In genomic region chr13:28355822-28356371, GRCh38 we compare ENCODE assay signal across 10 cellular contexts.
DNase-seq lines count a peak whose midpoint lies in the region; ATAC-seq and TF ChIP-seq lines count a peak whose summit lies in the region.
"Had no signal": no experiment of that assay in that cellular context is flagged by ENCODE, and none has a peak within 500 bp of the region (broad histone marks: within the 10 kb centered on the region; RNA-seq: fewer than 3 reads in every experiment).

No MANE protein-coding gene starts in this region.

- peak overlapping the region; percentile 69 for H3K27ac Mint-ChIP-seq in GM23338
- H3K27ac Mint-ChIP-seq in activated T-cell treated with anti-CD3 and anti-CD28 coated beads, Interleukin-2, amount 50 U/mL, for 72 hours: peak overlapping the region; percentile 79
- H3K27ac Mint-ChIP-seq: memory B cell had no signal

- H3K27me3 ChIP-seq in BLaER1 (no peaks in the 10 kb centered on the region), GM23338 (ENCODE audit: insufficient read depth) (no peaks in the 10 kb centered on the region)

- peak overlapping the region; percentile 63 for H3K4me2 ChIP-seq in BLaER1
- H3K4me2 ChIP-seq in GM23338: no peak overlapping the region

- H3K4me3 ChIP-seq in BLaER1 (no peak overlapping the region; the same call in 1 of the 2 replicates), GM23338 (no peak overlapping the region)

- peaks cover 12% of the 10 kb centered on the region; the same call in 1 of the 2 replicates for H3K36me3 ChIP-seq in BLaER1
- H3K36me3 ChIP-seq in GM23338 (ENCODE audit: insufficient read depth): no peaks in the 10 kb centered on the region

- DNase-seq in GM23338 (ENCODE audit: low spot score) (no peak), islet precursor cell (peak; percentile 87), substantia nigra (lab: John Stamatoyannopoulos, UW) (no peak), NCI-H1694 treated with DMSO at 0.1 percent for 48 hours (lab: John Stamatoyannopoulos, UW) (no peak)
- DNase-seq in activated T-cell treated with anti-CD3 and anti-CD28 coated beads, Interleukin-2, amount 50 U/mL, for 72 hours: peak; percentile 16 to 29
- DNase-seq: NCI-H226 had no signal

- no peak overlapping the region for H3K4me3 Mint-ChIP-seq in GM23338
- peak overlapping the region; percentile 43 to 66 for H3K4me3 Mint-ChIP-seq in activated T-cell treated with anti-CD3 and anti-CD28 coated beads, Interleukin-2, amount 50 U/mL, for 72 hours
- H3K4me3 Mint-ChIP-seq: memory B cell had no signal

- no peaks in the 10 kb centered on the region for H3K9me3 Mint-ChIP-seq in GM23338
- peaks cover 0 to 2% of the 10 kb centered on the region in 2 donors for H3K9me3 Mint-ChIP-seq in activated T-cell treated with anti-CD3 and anti-CD28 coated beads, Interleukin-2, amount 50 U/mL, for 72 hours

- H3K4me1 Mint-ChIP-seq in GM23338: peaks cover 36% of the 10 kb centered on the region
- H3K4me1 Mint-ChIP-seq in activated T-cell treated with anti-CD3 and anti-CD28 coated beads, Interleukin-2, amount 50 U/mL, for 72 hours (ENCODE audit: low read depth): peaks cover 30% of the 10 kb centered on the region

- H3K9me3 ChIP-seq in BLaER1: peaks cover 9% of the 10 kb centered on the region

- no peaks in the 10 kb centered on the region for H3F3A ChIP-seq in GM23338 (replicated peaks; ENCODE audit: low read depth)

- no peaks in the 10 kb centered on the region for H3K79me2 ChIP-seq in GM23338 (replicated peaks; ENCODE audit: insufficient read depth)

- peaks cover 2% of the 10 kb centered on the region; the same call in 1 of the 2 replicates for H3K9me2 ChIP-seq in GM23338 (ENCODE audit: insufficient read depth)

- ATAC-seq in GM23338: peak; percentile 48
- ATAC-seq in activated T-cell treated with anti-CD3 and anti-CD28 coated beads, Interleukin-2, amount 50 U/mL, for 72 hours (replicated peaks in 1 of 2): peak; percentile 93 to 94
- no peak for ATAC-seq in GM21526 (IDR thresholded peaks at IDR 0.05; ENCODE audit: low FRiP score, unreplicated experiment)
- ATAC-seq in HG03097 (IDR thresholded peaks at IDR 0.05; ENCODE audit: low FRiP score, unreplicated experiment): no peak

- H3K27me3 Mint-ChIP-seq in GM23338 (ENCODE audit: insufficient read depth, low read depth, poor library complexity): no peaks in the 10 kb centered on the region
- no peaks in the 10 kb centered on the region for H3K27me3 Mint-ChIP-seq in activated T-cell treated with anti-CD3 and anti-CD28 coated beads, Interleukin-2, amount 50 U/mL, for 72 hours (ENCODE audit: low read depth)

- H4K20me1 ChIP-seq in BLaER1 (no peaks in the 10 kb centered on the region), GM23338 (replicated peaks; ENCODE audit: insufficient read depth) (0 out of 2 replicates have a peak, but pooled peaks cover 1% of the 10 kb centered on the region)

- peaks cover 3% of the 10 kb centered on the region; the same call in 2 of the 3 replicates for H3K36me3 Mint-ChIP-seq in GM23338 (ENCODE audit: low read depth)
- peaks cover 2 to 5% of the 10 kb centered on the region in 2 donors for H3K36me3 Mint-ChIP-seq in activated T-cell treated with anti-CD3 and anti-CD28 coated beads, Interleukin-2, amount 50 U/mL, for 72 hours (ENCODE audit: insufficient read depth in 2 of 2)

- peak overlapping the region; percentile 3; the same call in 1 of the 2 replicates for H3K9ac ChIP-seq in BLaER1

- TF ChIP-seq CTCF in GM23338 (conservative IDR thresholded peaks at IDR 0.05; ENCODE audit: low read depth in 2 of 2): no peak

- H2AFZ ChIP-seq in GM23338: no peak overlapping the region

- H3K4me1 ChIP-seq in BLaER1 (peaks cover 54% of the 10 kb centered on the region), GM23338 (ENCODE audit: insufficient read depth) (peaks cover 44% of the 10 kb centered on the region)

- H3K27ac ChIP-seq in BLaER1 (peak overlapping the region; percentile 66), GM23338 (ENCODE audit: low read depth) (peak overlapping the region; percentile 28; the same call in 1 of the 2 replicates), substantia nigra (ENCODE audit: low read depth, low read length, poor library complexity, severe bottlenecking) (no peak overlapping the region)

TF ChIP-seq in GM23338, 12 proteins besides CTCF, POLR2A, EP300 and RAD21 (continues in another document):
- TF ChIP-seq ETS1 (IDR thresholded peaks at IDR 0.05): no peak
- no peak for TF ChIP-seq EZH2phosphoT487 (IDR thresholded peaks at IDR 0.05; ENCODE audit: unreplicated experiment)
- no peak for TF ChIP-seq ZNF114 (CRISPR knock-in tag; IDR thresholded peaks at IDR 0.05)
- TF ChIP-seq REST (IDR thresholded peaks at IDR 0.05; ENCODE audit: unreplicated experiment): no peak
- TF ChIP-seq NANOG (IDR thresholded peaks at IDR 0.05; ENCODE audit: borderline replicate concordance): no peak
- TF ChIP-seq STAT1 (IDR thresholded peaks at IDR 0.05; ENCODE audit: unreplicated experiment): no peak
- no peak for TF ChIP-seq ZNF331 (CRISPR knock-in tag; IDR thresholded peaks at IDR 0.05; ENCODE audit: low read depth)

Comparison
In these comparisons a context has a peak if more than half of its experiments do, and no peak if none do; other contexts are left out.
1. ATAC-seq: peak in GM23338 (single experiment) and activated T-cell treated with anti-CD3 and anti-CD28 coated beads, Interleukin-2, amount 50 U/mL, for 72 hours (2 of 2); none in GM21526 (single experiment) and HG03097 (single experiment).
2. DNase-seq: peak in activated T-cell treated with anti-CD3 and anti-CD28 coated beads, Interleukin-2, amount 50 U/mL, for 72 hours (2 of 2) and islet precursor cell (single experiment); none in GM23338 (single experiment), substantia nigra (0 of 49) and NCI-H1694 treated with DMSO at 0.1 percent for 48 hours (single experiment).